Comparison of ENCODE assay signal across 14 cellular contexts in the genomic region with DNA sequence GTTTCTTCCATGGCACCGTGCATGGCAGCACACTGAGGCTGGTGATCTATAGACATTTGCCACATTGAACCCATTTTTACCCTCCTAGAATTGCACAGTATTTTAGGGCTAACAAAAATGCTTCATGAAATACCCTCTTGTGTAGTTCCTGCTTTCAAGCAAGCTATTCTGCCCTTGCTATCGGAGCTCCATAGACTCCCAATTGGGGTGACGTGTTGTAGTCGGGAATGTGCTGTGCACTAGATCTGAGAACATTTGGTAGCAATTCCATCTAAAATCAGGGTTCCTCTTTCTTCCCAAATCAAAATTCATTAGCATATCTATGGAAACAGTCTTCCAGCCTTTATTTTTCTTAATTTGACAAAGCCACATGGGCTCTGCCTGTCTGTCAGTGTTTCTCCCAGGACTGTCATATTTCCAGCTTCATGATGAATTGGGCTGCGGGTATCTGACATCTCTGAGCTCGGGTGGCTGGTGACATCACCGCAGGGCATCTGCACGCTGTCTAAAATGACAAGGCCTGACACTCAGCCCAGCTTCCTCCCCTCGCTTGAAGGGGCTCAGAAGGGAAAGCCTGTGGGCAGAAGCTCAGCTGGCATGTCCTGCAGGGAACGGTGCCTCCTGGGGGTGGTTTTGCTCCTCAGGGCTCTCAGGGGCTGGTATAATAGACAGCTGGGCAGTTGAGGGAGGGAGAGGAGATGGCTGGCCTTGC.
"Had no signal": no experiment of that assay in that cellular context is flagged by ENCODE, and none has a peak within 500 bp of the region (broad histone marks: within the 10 kb centered on the region; RNA-seq: fewer than 3 reads in every experiment).

No MANE protein-coding gene starts in this region.

- DNase-seq: activated CD4-positive, alpha-beta memory T cell treated with anti-CD3 and anti-CD28 coated beads, Interleukin-2, amount 10 ng/mL, durations not matched to agents 7 days and 5 days; activated CD4-positive, alpha-beta T cell treated with anti-CD3 and anti-CD28 coated beads for 1 hour; activated T-cell treated with anti-CD3 and anti-CD28 coated beads, Interleukin-2, amount 50 U/mL, for 72 hours; effector memory CD4-positive, alpha-beta T cell; left cardiac atrium; mammary epithelial cell; mucosa of descending colon; stimulated activated CD4-positive, alpha-beta T cell treated with anti-CD3 and anti-CD28 coated beads, Interleukin-4, amount 100 ng/mL, for 4 hours; stomach; T-cell; T1000 had no signal

- H3K9me3 ChIP-seq: stomach, thoracic aorta had no signal

- H3K27me3 Mint-ChIP-seq: activated CD4-positive, alpha-beta memory T cell treated with anti-CD3 and anti-CD28 coated beads, Interleukin-2, amount 10 ng/mL, durations not matched to agents 7 days and 5 days had no signal

- H3K27me3 ChIP-seq: stomach had no signal

- H3K36me3 Mint-ChIP-seq: natural killer cell treated with Interleukin-12 subunit alpha and Interleukin-12 subunit beta and Interleukin-15 and Interleukin-18, amount 100 ng/mL, for 72 hours; T-cell had no signal

- H3K4me1 ChIP-seq: stomach had no signal

- H3K4me3 Mint-ChIP-seq: activated CD4-positive, alpha-beta memory T cell treated with anti-CD3 and anti-CD28 coated beads, Interleukin-2, amount 10 ng/mL, durations not matched to agents 7 days and 5 days; activated T-cell treated with anti-CD3 and anti-CD28 coated beads, Interleukin-2, amount 50 U/mL, for 72 hours; natural killer cell treated with Interleukin-12 subunit alpha and Interleukin-12 subunit beta and Interleukin-15 and Interleukin-18, amount 100 ng/mL, for 72 hours; T-cell had no signal

- H3K4me3 ChIP-seq: mucosa of descending colon, skin epidermis, stomach, thoracic aorta had no signal

- H3K4me1 Mint-ChIP-seq: activated CD4-positive, alpha-beta memory T cell treated with anti-CD3 and anti-CD28 coated beads, Interleukin-2, amount 10 ng/mL, durations not matched to agents 7 days and 5 days; T-cell had no signal

- ATAC-seq: activated T-cell treated with anti-CD3 and anti-CD28 coated beads, Interleukin-2, amount 50 U/mL, for 72 hours; mucosa of descending colon; natural killer cell treated with Interleukin-12 subunit alpha and Interleukin-12 subunit beta and Interleukin-15 and Interleukin-18, amount 100 ng/mL, for 72 hours; T-cell had no signal

- H3K36me3 ChIP-seq: stomach, thoracic aorta had no signal

- H3K27ac Mint-ChIP-seq: activated CD4-positive, alpha-beta memory T cell treated with anti-CD3 and anti-CD28 coated beads, Interleukin-2, amount 10 ng/mL, durations not matched to agents 7 days and 5 days; activated T-cell treated with anti-CD3 and anti-CD28 coated beads, Interleukin-2, amount 50 U/mL, for 72 hours; natural killer cell treated with Interleukin-12 subunit alpha and Interleukin-12 subunit beta and Interleukin-15 and Interleukin-18, amount 100 ng/mL, for 72 hours; T-cell had no signal

- H3K27ac ChIP-seq: skin epidermis, stomach, thoracic aorta had no signal

- H3K9me3 Mint-ChIP-seq: activated CD4-positive, alpha-beta memory T cell treated with anti-CD3 and anti-CD28 coated beads, Interleukin-2, amount 10 ng/mL, durations not matched to agents 7 days and 5 days; natural killer cell treated with Interleukin-12 subunit alpha and Interleukin-12 subunit beta and Interleukin-15 and Interleukin-18, amount 100 ng/mL, for 72 hours had no signal
